ENCODE assay signal across 27 cellular contexts in the genomic region with DNA sequence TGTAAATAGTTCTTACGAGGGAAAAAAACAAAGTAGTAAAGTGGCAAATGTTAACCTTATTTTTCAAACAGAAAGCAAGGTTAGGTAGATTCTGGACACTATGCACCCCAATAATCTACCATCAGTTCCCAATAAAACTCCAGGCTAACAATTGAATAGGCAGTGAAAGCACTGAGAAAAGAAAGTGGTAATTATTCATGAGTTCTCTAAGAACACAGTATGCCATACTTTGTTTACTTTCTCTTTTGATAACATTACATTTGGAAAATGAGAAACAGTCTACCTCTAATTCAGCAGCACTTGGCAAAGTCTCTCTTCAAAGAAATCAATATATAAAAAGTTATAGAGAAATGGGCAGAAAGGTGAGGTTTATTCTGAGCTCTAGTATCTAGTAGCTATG. TPM values are rescaled to one million over a fixed set of nuclear protein-coding genes. Genes with fewer than 3 reads are reported as not detected.
DNase-seq lines count a peak whose midpoint lies in the region; ATAC-seq, FAIRE-seq and TF ChIP-seq lines count a peak whose summit lies in the region.
"Had no signal": no experiment of that assay in that cellular context is flagged by ENCODE, and none has a peak within 500 bp of the region (broad histone marks: within the 10 kb centered on the region; RNA-seq: fewer than 3 reads in every experiment).

No MANE protein-coding gene starts in this region.

- H3K9ac ChIP-seq in endodermal cell (ENCODE audit: extremely low read depth, low read length, poor library complexity, severe bottlenecking), result no peak overlapping the region
- H3K9ac ChIP-seq: BLaER1 had no signal

- H3K36me3 ChIP-seq in pancreas, result no peaks in the 10 kb centered on the region
- peaks cover 61% of the 10 kb centered on the region for H3K36me3 ChIP-seq in endodermal cell (ENCODE audit: control insufficient read depth, insufficient read depth, low read length)

- H3K27ac ChIP-seq in pancreas (peak overlapping the region in 2 of 4 donors; percentile 0 to 28), endodermal cell (ENCODE audit: low read depth, low read length) (no peak overlapping the region)
- H3K27ac ChIP-seq: 22Rv1, BLaER1, Peyer's patch had no signal

- peaks cover 29% of the 10 kb centered on the region for H3K4me1 Mint-ChIP-seq in T-helper 1 cell treated with Interleukin-12 subunit alpha and Interleukin-12 subunit beta and Interleukin-4 antibody, amounts not matched to agents 30 μg/mL and 1 μg/mL, for 36 hours (ENCODE audit: low read depth)
- H3K4me1 Mint-ChIP-seq in effector memory CD8-positive, alpha-beta T cell (ENCODE audit: low read depth in 2 of 2), result peaks cover 25 to 63% of the 10 kb centered on the region in 2 donors
- peaks cover 36% of the 10 kb centered on the region for H3K4me1 Mint-ChIP-seq in endodermal cell

- H3K27me3 Mint-ChIP-seq in T-helper 1 cell treated with Interleukin-12 subunit alpha and Interleukin-12 subunit beta and Interleukin-4 antibody, amounts not matched to agents 30 μg/mL and 1 μg/mL, for 36 hours (ENCODE audit: low read depth), result no peaks in the 10 kb centered on the region
- no peaks in the 10 kb centered on the region for H3K27me3 Mint-ChIP-seq in effector memory CD8-positive, alpha-beta T cell
- H3K27me3 Mint-ChIP-seq in endodermal cell (ENCODE audit: insufficient read depth), result no peaks in the 10 kb centered on the region

- H3K27me3 ChIP-seq in pancreas, result no peaks in the 10 kb centered on the region
- no peaks in the 10 kb centered on the region for H3K27me3 ChIP-seq in endodermal cell (ENCODE audit: control insufficient read depth, insufficient read depth, low read length, poor library complexity, severe bottlenecking)
- H3K27me3 ChIP-seq: BLaER1, Peyer's patch had no signal

- no peaks in the 10 kb centered on the region for H3K9me3 ChIP-seq in pancreas
- no peaks in the 10 kb centered on the region for H3K9me3 ChIP-seq in endodermal cell (ENCODE audit: control insufficient read depth, low read length)
- H3K9me3 ChIP-seq: BLaER1, Peyer's patch had no signal

- ATAC-seq in effector memory CD8-positive, alpha-beta T cell (replicated peaks), result no peak
- ATAC-seq in pancreas, result peak in 3 of 4 donors; percentile 35 to 54 (median 48)
- ATAC-seq: CD8-positive, alpha-beta T cell; HCT116; SK-N-SH treated with all-trans-retinoic acid at 6 μM for 48 hours had no signal

- H3K9me3 Mint-ChIP-seq in T-helper 1 cell treated with Interleukin-12 subunit alpha and Interleukin-12 subunit beta and Interleukin-4 antibody, amounts not matched to agents 30 μg/mL and 1 μg/mL, for 36 hours, result no peaks in the 10 kb centered on the region
- H3K9me3 Mint-ChIP-seq in effector memory CD8-positive, alpha-beta T cell, result no peaks in the 10 kb centered on the region
- no peaks in the 10 kb centered on the region for H3K9me3 Mint-ChIP-seq in endodermal cell
- H3K9me3 Mint-ChIP-seq: CD8-positive, alpha-beta T cell had no signal

- TF ChIP-seq CTCF in LNCaP clone FGC (IDR thresholded peaks at IDR 0.05; ENCODE audit: control insufficient read depth, extremely low read depth, insufficient read depth) (no peak), pancreas (IDR thresholded peaks at IDR 0.05) (no peak), endodermal cell (conservative IDR thresholded peaks at IDR 0.05) (no peak)

- peaks cover 25 to 40% (median 33%) of the 10 kb centered on the region in 3 donors for H3K4me1 ChIP-seq in pancreas
- peaks cover 3% of the 10 kb centered on the region for H3K4me1 ChIP-seq in endodermal cell (ENCODE audit: control insufficient read depth, insufficient read depth, low read length)
- H3K4me1 ChIP-seq: BLaER1 had no signal

- no peak for DNase-seq in T-helper 1 cell
- DNase-seq in LNCaP clone FGC (ENCODE audit: low read depth), result no peak
- DNase-seq in effector memory CD8-positive, alpha-beta T cell, result no peak
- DNase-seq in pancreas, result no peak
- no peak for DNase-seq in endodermal cell
- DNase-seq in MV-4-11 (lab: John Stamatoyannopoulos, UW), result no peak
- no peak for DNase-seq in NOMO-1 treated with DMSO at 0.1 percent for 48 hours (lab: John Stamatoyannopoulos, UW; ENCODE audit: unreplicated experiment)
- DNase-seq: ACHN; CD8-positive, alpha-beta T cell; DND-41; GOT3; Kasumi-1; MM.1S; NCI-H1105; NCI-H146; NCI-H2029 treated with DMSO at 0.1 percent for 48 hours; NCI-H226; NCI-H510A treated with DMSO at 0.1 percent for 48 hours; NCI-H774; NK-92 treated with Interleukin-12 subunit alpha and Interleukin-12 subunit beta, amount 100 ng/mL, for 24 hours; Peyer's patch had no signal

- H3K4me3 ChIP-seq in LNCaP clone FGC (ENCODE audit: low read depth, low read length) (peak overlapping the region; percentile 34), pancreas (no peak overlapping the region), endodermal cell (ENCODE audit: low read length) (no peak overlapping the region)
- H3K4me3 ChIP-seq: BLaER1, Peyer's patch had no signal

- no peak for FAIRE-seq in pancreas (lab: Jason Lieb, UNC)
- FAIRE-seq: GM12891 had no signal

- intact Hi-C loops in pancreas (cut with DNase I), result no loop called here

- peak overlapping the region; percentile 63 for H3K27ac Mint-ChIP-seq in T-helper 1 cell treated with Interleukin-12 subunit alpha and Interleukin-12 subunit beta and Interleukin-4 antibody, amounts not matched to agents 30 μg/mL and 1 μg/mL, for 36 hours
- H3K27ac Mint-ChIP-seq in effector memory CD8-positive, alpha-beta T cell, result peak overlapping the region; percentile 80 to 84
- no peak overlapping the region for H3K27ac Mint-ChIP-seq in endodermal cell

- 32 to 38% methylated on average over 1 of the region's 1 CpG for WGBS in pancreas, 2 donors
- 100% methylated on average over 1 of the region's 1 CpG for WGBS in endodermal cell (ENCODE audit: insufficient coverage in 1 of 2, insufficient read length in 1 of 2), 2 experiments

- no peak overlapping the region for H3K4me3 Mint-ChIP-seq in T-helper 1 cell treated with Interleukin-12 subunit alpha and Interleukin-12 subunit beta and Interleukin-4 antibody, amounts not matched to agents 30 μg/mL and 1 μg/mL, for 36 hours
- peak overlapping the region in 1 of 2 donors; percentile 13 for H3K4me3 Mint-ChIP-seq in effector memory CD8-positive, alpha-beta T cell
- no peak overlapping the region for H3K4me3 Mint-ChIP-seq in endodermal cell
- H3K4me3 Mint-ChIP-seq: CD8-positive, alpha-beta T cell had no signal

- peaks cover 20% of the 10 kb centered on the region for H3K36me3 Mint-ChIP-seq in T-helper 1 cell treated with Interleukin-12 subunit alpha and Interleukin-12 subunit beta and Interleukin-4 antibody, amounts not matched to agents 30 μg/mL and 1 μg/mL, for 36 hours (ENCODE audit: low read depth)
- peaks cover 46% of the 10 kb centered on the region for H3K36me3 Mint-ChIP-seq in effector memory CD8-positive, alpha-beta T cell (ENCODE audit: insufficient read depth)
- H3K36me3 Mint-ChIP-seq in endodermal cell (ENCODE audit: low read depth), result peaks cover 43% of the 10 kb centered on the region

RNA-seq across cellular contexts. Expression of gene TM9SF3, which starts 18.4 kb away (rescaled TPM):
- total RNA-seq in pancreas, result 100 to 1,000 TPM in 2 of 6 donors, 10 to 100 TPM in 4; 54.4 to 110 (median 77.4) TPM
- polyA plus RNA-seq in pancreas, result 10 to 100 TPM; 15.5 to 31.8 TPM
- 100 to 1,000 TPM; 134 to 137 TPM for total RNA-seq in endodermal cell
- 82.4 TPM for polyA plus RNA-seq in endodermal cell (2013, experiment 1 of 2)
- 76.5 TPM for polyA plus RNA-seq in endodermal cell (2013, experiment 2 of 2)

RNA-seq across cellular contexts. Expression of gene TLL2, which starts 54.7 kb away (rescaled TPM):
- total RNA-seq in pancreas (under 1 TPM; 0.14 to 0.97 (median 0.27) TPM), endodermal cell (under 1 TPM; 0.11 to 0.18 TPM)
- under 1 TPM; 0.23 to 0.59 TPM for polyA plus RNA-seq in pancreas
- polyA plus RNA-seq in endodermal cell (2013, experiment 1 of 2), result 0.43 TPM
- polyA plus RNA-seq in endodermal cell (2013, experiment 2 of 2), result 0.33 TPM
- total RNA-seq: CD8-positive, alpha-beta T cell had no signal
